Comparison of ENCODE assay signal across 7 cellular contexts in the genomic region with DNA sequence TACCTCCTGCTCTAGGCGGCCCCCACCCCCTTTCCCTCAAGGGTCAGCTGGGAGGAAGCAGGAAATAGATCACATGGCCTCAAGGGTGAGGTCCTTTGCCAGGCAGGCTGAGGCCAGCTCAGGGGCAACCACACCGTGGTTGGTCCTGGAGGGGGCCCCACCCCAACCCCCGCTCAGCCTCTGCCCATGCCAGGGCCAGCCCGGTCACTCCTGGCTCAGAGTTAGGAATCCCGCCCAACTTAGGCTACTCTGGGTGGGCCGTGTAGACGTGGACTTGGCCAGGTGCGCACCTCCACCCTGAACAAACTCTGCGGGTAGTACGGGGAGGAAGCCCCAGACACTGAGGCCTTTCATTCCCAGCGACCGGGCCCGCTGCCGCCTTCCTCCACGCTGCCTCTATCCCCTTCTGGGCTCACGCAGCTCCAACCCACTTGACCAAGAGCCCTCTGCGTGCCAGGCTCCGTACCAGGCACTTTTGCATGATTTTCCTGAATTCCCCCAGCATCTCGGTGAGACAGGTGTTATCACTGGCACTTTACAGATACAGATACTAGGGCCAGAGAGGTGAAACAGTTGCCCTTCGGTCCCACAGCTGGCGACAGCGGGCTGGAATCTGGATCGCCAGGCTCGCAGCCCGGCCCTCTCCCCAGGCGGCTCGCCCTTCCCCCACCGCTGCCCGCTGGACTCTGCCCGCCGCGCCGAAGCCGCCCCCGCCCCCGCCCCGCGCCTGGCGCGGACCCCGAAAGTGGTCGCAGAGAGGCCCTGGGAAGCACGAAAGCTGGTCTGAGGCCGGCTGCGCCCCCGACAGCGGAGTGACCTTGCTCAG. TPM values are rescaled to one million over a fixed set of nuclear protein-coding genes. Genes with fewer than 3 reads are reported as not detected.
DNase-seq lines count a peak whose midpoint lies in the region; FAIRE-seq and TF ChIP-seq lines count a peak whose summit lies in the region.

No MANE protein-coding gene starts in this region.

- TF ChIP-seq CTCF in GM10266 (IDR thresholded peaks at IDR 0.05; ENCODE audit: control insufficient read depth, insufficient read depth, low read depth, missing control alignments) (no peak), H9 (conservative IDR thresholded peaks at IDR 0.05) (no peak), astrocyte (IDR thresholded peaks at IDR 0.05; ENCODE audit: insufficient read depth, low read depth, low read length) (no peak)

- no peak overlapping the region for H3K4ac ChIP-seq in H9 (ENCODE audit: low read depth, low read length)

- no peak overlapping the region for H2AFZ ChIP-seq in H9 (ENCODE audit: low read length)
- peak overlapping the region; percentile 32 for H2AFZ ChIP-seq in astrocyte (ENCODE audit: low read depth, low read length)

- no peaks in the 10 kb centered on the region for H3K36me3 ChIP-seq in astrocyte (ENCODE audit: insufficient read depth, low read length)
- H3K36me3 ChIP-seq in iPS-18a (ENCODE audit: control insufficient read depth, low read depth, low read length) = peaks cover 19% of the 10 kb centered on the region
- peaks cover 33% of the 10 kb centered on the region for H3K36me3 ChIP-seq in skeletal muscle satellite cell (ENCODE audit: insufficient read depth, low read length)

- H3K4me3 ChIP-seq in astrocyte (ENCODE audit: insufficient read depth, low read depth, low read length) = peak overlapping the region; percentile 71
- peak overlapping the region; percentile 81 for H3K4me3 ChIP-seq in iPS-18a (ENCODE audit: low read length)
- H3K4me3 ChIP-seq in skeletal muscle satellite cell (ENCODE audit: low read length) = peak overlapping the region; percentile 96

- H3K4me3 Mint-ChIP-seq in H9 = peak overlapping the region; percentile 90 to 91
- peak overlapping the region; percentile 91 for H3K4me3 Mint-ChIP-seq in astrocyte (ENCODE audit: unreplicated experiment)

- peak overlapping the region; percentile 36 for H3K9ac ChIP-seq in H9 (ENCODE audit: extremely low read depth, insufficient read length, low read length)
- H3K9ac ChIP-seq in astrocyte (ENCODE audit: low read length) = peak overlapping the region; percentile 87
- peak overlapping the region; percentile 69 for H3K9ac ChIP-seq in iPS-18a (ENCODE audit: low read length)
- H3K9ac ChIP-seq in skeletal muscle satellite cell (ENCODE audit: low read depth, low read length) = peak overlapping the region; percentile 83

- H3K18ac ChIP-seq in H9 (ENCODE audit: insufficient read length, low read depth, low read length) = peak overlapping the region; percentile 18

- H2BK12ac ChIP-seq in H9 (ENCODE audit: insufficient read length, low read depth, low read length) = no peak overlapping the region

- no peak overlapping the region for H2BK120ac ChIP-seq in H9 (ENCODE audit: low read depth, low read length, poor library complexity, severe bottlenecking)

- no peak for FAIRE-seq in astrocyte (lab: Jason Lieb, UNC)

- no peak overlapping the region for H3K56ac ChIP-seq in H9 (ENCODE audit: insufficient read length, low read depth, low read length)

- H3K9me3 ChIP-seq in H9 (ENCODE audit: control insufficient read depth, low read depth, low read length) (no peaks in the 10 kb centered on the region), astrocyte (ENCODE audit: insufficient read depth, low read depth, low read length) (no peaks in the 10 kb centered on the region), iPS-18a (ENCODE audit: control insufficient read depth, low read depth, low read length) (no peaks in the 10 kb centered on the region), skeletal muscle satellite cell (replicated peaks; ENCODE audit: low read length) (no peaks in the 10 kb centered on the region)

- H3K27ac Mint-ChIP-seq in H9 = peak overlapping the region in 2 of 3 experiments; percentile 41 to 99; a peak in 3 of 7 replicates
- peak overlapping the region; percentile 93 for H3K27ac Mint-ChIP-seq in astrocyte (ENCODE audit: unreplicated experiment)

- H3K27me3 ChIP-seq in H9 (ENCODE audit: insufficient read depth, low read length) (no peaks in the 10 kb centered on the region), astrocyte (ENCODE audit: insufficient read depth, low read length) (no peaks in the 10 kb centered on the region), iPS-18a (ENCODE audit: control insufficient read depth, insufficient read depth, low read length) (peaks cover 14% of the 10 kb centered on the region), skeletal muscle satellite cell (ENCODE audit: control insufficient read depth, insufficient read depth, low read length) (no peaks in the 10 kb centered on the region)

- DNase-seq in GM10266 (ENCODE audit: extremely low spot score) = peak; percentile 59
- peak; percentile 89 for DNase-seq in H9
- peak; percentile 36 for DNase-seq in NCI-H69 (lab: John Stamatoyannopoulos, UW)
- DNase-seq in astrocyte (ENCODE audit: low read depth) = peak; percentile 69
- no peak for DNase-seq in NCI-H187 treated with DMSO at 0.1 percent for 48 hours (lab: John Stamatoyannopoulos, UW)

- H2AK5ac ChIP-seq in H9 (ENCODE audit: insufficient read length, low read length) = no peak overlapping the region

- peak overlapping the region; percentile 44 for H3K14ac ChIP-seq in H9 (ENCODE audit: insufficient read depth, low read length)

- peaks cover 11% of the 10 kb centered on the region for H3K23me2 ChIP-seq in H9 (ENCODE audit: insufficient read length, low read depth, low read length, poor library complexity, severe bottlenecking)

- H4K20me1 ChIP-seq in H9 (ENCODE audit: control insufficient read depth, insufficient read depth, insufficient read length) = no peaks in the 10 kb centered on the region
- peaks cover 3% of the 10 kb centered on the region for H4K20me1 ChIP-seq in astrocyte (ENCODE audit: insufficient read depth, low read length)

- no peak overlapping the region for H2BK5ac ChIP-seq in H9 (ENCODE audit: insufficient read length, low read length)

- H3K79me2 ChIP-seq in H9 (ENCODE audit: insufficient read depth, low read length) (no peaks in the 10 kb centered on the region), astrocyte (ENCODE audit: insufficient read depth, low read length) (no peaks in the 10 kb centered on the region)

- no peak overlapping the region for H3K27ac ChIP-seq in H9 (ENCODE audit: insufficient read length, low read depth, low read length)
- peak overlapping the region; percentile 79 for H3K27ac ChIP-seq in astrocyte (ENCODE audit: low read depth, low read length)
- no peak overlapping the region for H3K27ac ChIP-seq in iPS-18a (ENCODE audit: low read length)

- H3K4me1 ChIP-seq in H9 (ENCODE audit: insufficient read depth, low read length) (no peaks in the 10 kb centered on the region; the same call in 1 of the 2 replicates), astrocyte (ENCODE audit: insufficient read depth, low read length) (peaks cover 16% of the 10 kb centered on the region), iPS-18a (ENCODE audit: control insufficient read depth, low read depth, low read length) (peaks cover 9% of the 10 kb centered on the region), skeletal muscle satellite cell (ENCODE audit: control insufficient read depth, insufficient read depth, low read length) (peaks cover 20% of the 10 kb centered on the region)

- H3K4me2 ChIP-seq in H9 (ENCODE audit: insufficient read depth, insufficient read length, low read length) (peak overlapping the region; percentile 78), astrocyte (ENCODE audit: low read length) (peak overlapping the region; percentile 96), skeletal muscle satellite cell (ENCODE audit: low read length) (peak overlapping the region; percentile 97)

- H2BK15ac ChIP-seq in H9 (ENCODE audit: low read depth, low read length) = no peak overlapping the region

- H3K79me1 ChIP-seq in H9 (ENCODE audit: insufficient read depth, low read depth, low read length, poor library complexity, severe bottlenecking) = no peaks in the 10 kb centered on the region

- H3K9me3 Mint-ChIP-seq in H9 = no peaks in the 10 kb centered on the region
- H3K9me3 Mint-ChIP-seq in astrocyte (ENCODE audit: unreplicated experiment) = no peaks in the 10 kb centered on the region

- H2BK20ac ChIP-seq in H9 (ENCODE audit: low read depth, low read length, poor library complexity, severe bottlenecking) = no peak overlapping the region

- WGBS in H9 (ENCODE audit: extremely low coverage, insufficient read length, low lambda C conversion rate) = no CpG with 5 or more reads among the region's 47 CpGs

- H3K4me1 Mint-ChIP-seq in H9 = peaks cover 9 to 11% of the 10 kb centered on the region in 2 experiments
- peaks cover 5% of the 10 kb centered on the region for H3K4me1 Mint-ChIP-seq in astrocyte (ENCODE audit: low read depth, unreplicated experiment)

- no peak overlapping the region for H3T11ph ChIP-seq in H9 (ENCODE audit: low read length)

- no peak overlapping the region for H4K91ac ChIP-seq in H9 (ENCODE audit: insufficient read length, low read depth, low read length)

- no peak overlapping the region for H4K5ac ChIP-seq in H9 (ENCODE audit: insufficient read length, low read depth, low read length)

- no peak overlapping the region for H4K8ac ChIP-seq in H9 (replicated peaks; ENCODE audit: insufficient read length, low read depth, low read length)

- H3K23ac ChIP-seq in H9 (ENCODE audit: insufficient read length, low read depth, low read length) = no peak overlapping the region

- H3K27me3 Mint-ChIP-seq in H9 (ENCODE audit: low read depth) = peaks cover 8% of the 10 kb centered on the region
- H3K27me3 Mint-ChIP-seq in astrocyte (ENCODE audit: low read depth, unreplicated experiment) = no peaks in the 10 kb centered on the region

- H3K36me3 Mint-ChIP-seq in H9 (ENCODE audit: insufficient read depth in 1 of 3, low read depth in 3 of 3) (peaks cover 4 to 30% (median 21%) of the 10 kb centered on the region in 3 experiments; a peak in 5 of 7 replicates), astrocyte (ENCODE audit: low read depth, unreplicated experiment) (peaks cover 6% of the 10 kb centered on the region)

RNA-seq across cellular contexts. Expression of a gene that starts 0.8 kb away (rescaled TPM):
- total RNA-seq in H9 (2021) = 35.1 and 36.0 TPM in 2 replicates
- total RNA-seq in astrocyte = 24.1 and 27.0 TPM in 2 replicates
- total RNA-seq in skeletal muscle satellite cell (2012; rRNA removed) = 37.4 and 40.6 TPM in 2 replicates

RNA-seq across cellular contexts. Expression of a gene that starts 8.8 kb away (rescaled TPM):
- total RNA-seq in H9 (2021) (118 and 125 TPM in 2 replicates), astrocyte (79.0 and 91.7 TPM in 2 replicates)
- 47.4 and 55.9 TPM in 2 replicates for total RNA-seq in skeletal muscle satellite cell (2012; rRNA removed)

RNA-seq across cellular contexts. Expression of a gene that starts 21.6 kb away (rescaled TPM):
- total RNA-seq in H9 (2021) = 91.2 and 92.0 TPM in 2 replicates
- 33.7 and 37.3 TPM in 2 replicates for total RNA-seq in astrocyte
- total RNA-seq in skeletal muscle satellite cell (2012; rRNA removed) = 33.0 and 35.4 TPM in 2 replicates

RNA-seq across cellular contexts. Expression of a gene that starts 25.4 kb away (rescaled TPM):
- total RNA-seq in H9 (2021) = 14.0 and 15.9 TPM in 2 replicates
- total RNA-seq in astrocyte = 17.1 and 20.9 TPM in 2 replicates
- total RNA-seq in skeletal muscle satellite cell (2012; rRNA removed) = 28.2 and 36.2 TPM in 2 replicates

RNA-seq across cellular contexts. Expression of a gene that starts 56.5 kb away (rescaled TPM):
- total RNA-seq in H9 (2021) (66.2 and 69.0 TPM in 2 replicates), astrocyte (58.1 and 62.2 TPM in 2 replicates)
- total RNA-seq in skeletal muscle satellite cell (2012; rRNA removed) = 49.8 and 61.3 TPM in 2 replicates

Comparison
In these comparisons a context has a peak if more than half of its experiments do, and no peak if none do; other contexts are left out.
1. H3K9ac ChIP-seq: peak in every context shown above with its lines; median percentile 87 in astrocyte; 83 in skeletal muscle satellite cell; 69 in iPS-18a; 36 in H9.